14 cellular contexts compared by ENCODE assay signal in the genomic region with DNA sequence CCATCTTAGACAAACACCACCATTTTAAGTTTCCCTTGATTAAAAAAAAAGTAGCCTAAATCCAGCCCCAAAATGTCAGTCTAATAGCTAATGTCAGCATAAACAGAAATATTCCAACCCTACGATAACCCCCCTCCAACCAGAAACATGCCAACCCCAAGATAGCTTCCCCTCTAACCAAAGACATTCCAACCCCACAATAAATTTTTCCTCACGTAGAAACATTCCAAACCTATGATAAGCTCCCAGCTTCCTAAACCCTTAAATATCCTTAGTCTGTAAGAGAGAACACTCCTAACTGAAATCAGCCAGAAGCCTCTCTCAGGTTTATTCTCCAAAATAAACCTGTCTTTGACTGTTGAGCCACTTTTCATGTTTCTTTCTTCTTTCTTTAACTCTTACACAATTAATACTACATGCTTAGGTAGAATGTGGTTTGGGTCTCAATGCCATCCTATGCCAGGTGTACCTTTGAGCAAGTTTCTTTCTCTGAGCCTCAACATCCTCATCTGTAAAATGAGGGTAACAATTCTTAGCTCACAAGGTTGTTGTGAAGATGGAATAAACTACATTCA. TPM values are rescaled to one million over a fixed set of nuclear protein-coding genes. Genes with fewer than 3 reads are reported as not detected.
DNase-seq lines count a peak whose midpoint lies in the region; ATAC-seq, FAIRE-seq and TF ChIP-seq lines count a peak whose summit lies in the region.
"Had no signal": no experiment of that assay in that cellular context is flagged by ENCODE, and none has a peak within 500 bp of the region (broad histone marks: within the 10 kb centered on the region; RNA-seq: fewer than 3 reads in every experiment).

No MANE protein-coding gene starts in this region.

- H3K27ac ChIP-seq in A549 = no peak overlapping the region
- H3K27ac ChIP-seq in PC-3 (ENCODE audit: low read length) = no peak overlapping the region

- no peaks in the 10 kb centered on the region for H4K20me1 ChIP-seq in PC-3 (ENCODE audit: low read length)

- no TSS peak for BruUV-seq in PC-3 (replicated peaks; lab: Mats Ljungman, UMichigan)

- intact Hi-C loops in PC-3 (cut with micrococcal nuclease) = no loop called here

- H3K9ac ChIP-seq in PC-3 (ENCODE audit: low read length) = no peak overlapping the region

- H2AFZ ChIP-seq in PC-3 (ENCODE audit: low read length) = no peak overlapping the region
- H2AFZ ChIP-seq: GM23338 had no signal

- TF ChIP-seq POLR2A in A549 (IDR thresholded peaks at IDR 0.05; ENCODE audit: low read length) = no peak

- no peaks in the 10 kb centered on the region for H3K9me2 ChIP-seq in PC-3 (replicated peaks; ENCODE audit: low read length)

- TF ChIP-seq CTCF in A549 (IDR thresholded peaks at IDR 0.05) = no peak
- no peak for TF ChIP-seq CTCF in PC-3 (conservative IDR thresholded peaks at IDR 0.05; ENCODE audit: low read depth, low read length)
- no peak for TF ChIP-seq CTCF in fibroblast of pulmonary artery (IDR thresholded peaks at IDR 0.05; ENCODE audit: low read length, missing control alignments)

- TF ChIP-seq RAD21 in A549 (conservative IDR thresholded peaks at IDR 0.05 in 1 of 2, IDR thresholded peaks at IDR 0.05 in 1 of 2) = no peak

- no peaks in the 10 kb centered on the region for H3F3A ChIP-seq in PC-3 (ENCODE audit: low read length, unreplicated experiment)

- no peak overlapping the region for H3K4me3 ChIP-seq in A549
- H3K4me3 ChIP-seq in PC-3 (ENCODE audit: low read length) = no peak overlapping the region
- H3K4me3 ChIP-seq in fibroblast of pulmonary artery (replicated peaks; ENCODE audit: low read depth, low read length) = no peak overlapping the region
- H3K4me3 ChIP-seq: GM23338 had no signal

- POLR2A ChIA-PET in A549 (lab: Yijun Ruan, JAX) = no interaction called here
- POLR2A ChIA-PET in PC-3 (lab: Charles Lee; ENCODE audit: unreplicated experiment) = no interaction called here

- H3K27me3 ChIP-seq in PC-3 (ENCODE audit: low read length) = no peaks in the 10 kb centered on the region

- H3K36me3 ChIP-seq in PC-3 (ENCODE audit: low read depth, low read length) = no peaks in the 10 kb centered on the region

- no peaks in the 10 kb centered on the region for H3K79me2 ChIP-seq in PC-3 (ENCODE audit: low read length)

- TF ChIP-seq EP300 in A549 (IDR thresholded peaks at IDR 0.05) = no peak

- H3K4me1 ChIP-seq in A549 (no peaks in the 10 kb centered on the region), PC-3 (ENCODE audit: insufficient read depth, low read length) (peaks cover 6% of the 10 kb centered on the region; the same call in 1 of the 2 replicates)

- CTCF ChIA-PET in A549 (lab: Yijun Ruan, JAX) (interaction anchor here (1.1 to 3.0 kb wide), 4 partner anchors 12 to 196 kb away, joined by 3 to 13 read pairs (median 4); no protein-coding TSS in a partner anchor), PC-3 (lab: Charles Lee) (no interaction called here)

- no peak for FAIRE-seq in A549 (lab: Jason Lieb, UNC)
- FAIRE-seq: A204.1, G401.6 had no signal

- 35% methylated on average over 2 of the region's 2 CpGs for WGBS in A549 (ENCODE audit: missing lambda C conversion rate)

- DNase-seq in A549 (ENCODE audit: low read depth in 1 of 2, low spot score in 1 of 2) (no peak), GM03348 (ENCODE audit: low spot score) (peak; percentile 35), PC-3 (peak; percentile 5), fibroblast of pulmonary artery (ENCODE audit: low read depth) (peak; percentile 21), NCI-H1048 (lab: John Stamatoyannopoulos, UW) (no peak), NCI-H146 (lab: John Stamatoyannopoulos, UW) (no peak)
- DNase-seq in stimulated activated CD8-positive, alpha-beta memory T cell treated with anti-CD3 and anti-CD28 coated beads, Interleukin-4, amount 100 ng/mL, for 48 hours = no peak
- DNase-seq: C1 segment of cervical spinal cord, COR-L47, Kasumi-1 had no signal

- H3K9me3 ChIP-seq in A549 (no peaks in the 10 kb centered on the region), PC-3 (ENCODE audit: low read length) (no peaks in the 10 kb centered on the region)

- H3K4me2 ChIP-seq in A549 = no peak overlapping the region
- H3K4me2 ChIP-seq in PC-3 (ENCODE audit: low read length) = no peak overlapping the region
- H3K4me2 ChIP-seq: GM23338 had no signal

- ATAC-seq in A549 (no peak), PC-3 (no peak), GM18861 (IDR thresholded peaks at IDR 0.05; ENCODE audit: unreplicated experiment) (no peak)
- ATAC-seq: GM23338 had no signal

TF ChIP-seq in A549, 52 proteins besides CTCF, POLR2A, EP300 and RAD21:
- TF ChIP-seq MAFK (IDR thresholded peaks at IDR 0.05; ENCODE audit: partially characterized antibody) = peak; percentile 34
- no peak for TF ChIP-seq ZC3H11A (IDR thresholded peaks at IDR 0.05)

RNA-seq across cellular contexts. Expression of a gene that starts 10.5 kb away (rescaled TPM):
- not detected in 2 replicates for polyA plus RNA-seq in A549 (2011; rRNA removed)
- not detected in 2 replicates for polyA plus RNA-seq in A549 (2012; cell fraction: cytosol; rRNA removed)
- not detected in 2 replicates for polyA plus RNA-seq in A549 (2012; cell fraction: nucleus; rRNA removed)
- polyA plus RNA-seq in A549 (2017; fragmentation: RNase III; extraction: RNeasy Plus Mini Kit Qiagen cat#74134 plus additional on column Dnase treatment) = not detected in 3 replicates
- not detected in 2 replicates for polyA minus RNA-seq in A549 (2011; rRNA and poly(A)+ RNA removed)
- not detected in 2 replicates for total RNA-seq in PC-3 (2014; rRNA removed)
- total RNA-seq: GM23338 had no signal
- polyA plus RNA-seq: GM23338 had no signal

RNA-seq across cellular contexts. Expression of a gene that starts 15.9 kb away (rescaled TPM):
- polyA plus RNA-seq in A549 (2011; rRNA removed) (not detected in 2 replicates), A549 (2017; fragmentation: RNase III; extraction: RNeasy Plus Mini Kit Qiagen cat#74134 plus additional on column Dnase treatment) (not detected in 3 replicates)
- polyA plus RNA-seq in A549 (2012; cell fraction: cytosol; rRNA removed) = not detected in 2 replicates
- not detected in 2 replicates for polyA plus RNA-seq in A549 (2012; cell fraction: nucleus; rRNA removed)
- not detected in 2 replicates for polyA minus RNA-seq in A549 (2011; rRNA and poly(A)+ RNA removed)
- 1.5 TPM in 2 replicates for total RNA-seq in PC-3 (2014; rRNA removed)
- total RNA-seq: GM23338 had no signal
- polyA plus RNA-seq: GM23338 had no signal

RNA-seq across cellular contexts. Expression of a gene that starts 26.9 kb away (rescaled TPM):
- polyA plus RNA-seq in A549 (2011; rRNA removed) (not detected in 2 replicates), A549 (2017; fragmentation: RNase III; extraction: RNeasy Plus Mini Kit Qiagen cat#74134 plus additional on column Dnase treatment) (not detected in 3 replicates)
- not detected in 2 replicates for polyA plus RNA-seq in A549 (2012; cell fraction: cytosol; rRNA removed)
- polyA plus RNA-seq in A549 (2012; cell fraction: nucleus; rRNA removed) = not detected in 2 replicates
- polyA minus RNA-seq in A549 (2011; rRNA and poly(A)+ RNA removed) = not detected in 2 replicates
- 3.2 and 4.6 TPM in 2 replicates for total RNA-seq in PC-3 (2014; rRNA removed)
- total RNA-seq: GM23338 had no signal
- polyA plus RNA-seq: GM23338 had no signal

RNA-seq across cellular contexts. Expression of a gene that starts 29.7 kb away (rescaled TPM):
- polyA plus RNA-seq in A549 (2011; rRNA removed) (not detected in 2 replicates), A549 (2017; fragmentation: RNase III; extraction: RNeasy Plus Mini Kit Qiagen cat#74134 plus additional on column Dnase treatment) (not detected in 3 replicates)
- polyA plus RNA-seq in A549 (2012; cell fraction: cytosol; rRNA removed) = not detected in 2 replicates
- polyA plus RNA-seq in A549 (2012; cell fraction: nucleus; rRNA removed) = not detected in 2 replicates
- not detected in 2 replicates for polyA minus RNA-seq in A549 (2011; rRNA and poly(A)+ RNA removed)
- total RNA-seq in PC-3 (2014; rRNA removed) = not detected in 2 replicates
- total RNA-seq: GM23338 had no signal
- polyA plus RNA-seq: GM23338 had no signal

RNA-seq across cellular contexts. Expression of a gene that starts 38.5 kb away (rescaled TPM):
- polyA plus RNA-seq in A549 (2011; rRNA removed) (not detected in 2 replicates), A549 (2017; fragmentation: RNase III; extraction: RNeasy Plus Mini Kit Qiagen cat#74134 plus additional on column Dnase treatment) (not detected in 3 replicates)
- polyA plus RNA-seq in A549 (2012; cell fraction: cytosol; rRNA removed) = not detected in 2 replicates
- polyA plus RNA-seq in A549 (2012; cell fraction: nucleus; rRNA removed) = not detected in 2 replicates
- not detected in 2 replicates for polyA minus RNA-seq in A549 (2011; rRNA and poly(A)+ RNA removed)
- not detected in 2 replicates for total RNA-seq in PC-3 (2014; rRNA removed)
- total RNA-seq: GM23338 had no signal
- polyA plus RNA-seq: GM23338 had no signal

Comparison
In these comparisons a context has a peak if more than half of its experiments do, and no peak if none do; other contexts are left out.
1. DNase-seq: peak in GM03348 (single experiment), PC-3 (single experiment) and fibroblast of pulmonary artery (single experiment); none in A549 (0 of 2), NCI-H1048 (single experiment), stimulated activated CD8-positive, alpha-beta memory T cell treated with anti-CD3 and anti-CD28 coated beads, Interleukin-4, amount 100 ng/mL, for 48 hours (single experiment) and NCI-H146 (single experiment).